Comparison of ENCODE assay signal across 11 cellular contexts in the genomic region with DNA sequence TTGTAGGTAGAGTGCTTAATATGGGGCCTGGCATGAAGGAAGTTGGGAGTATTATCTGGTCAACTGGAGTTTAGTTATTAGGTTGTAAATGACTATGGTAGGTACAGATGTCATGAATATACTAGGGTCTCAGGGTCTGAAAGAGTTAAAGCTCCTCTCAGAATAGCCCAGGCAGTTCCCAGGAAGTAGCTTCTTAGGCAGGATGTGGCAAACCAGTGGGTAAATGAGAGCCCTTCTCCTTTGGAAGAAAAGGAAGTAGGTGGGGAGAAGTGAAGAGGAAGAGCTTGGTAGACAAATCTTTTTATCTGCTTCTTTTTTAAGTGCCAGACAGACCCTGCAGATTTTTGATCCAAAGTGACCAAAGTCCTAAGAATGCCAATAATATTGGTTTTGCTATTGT. TPM values are rescaled to one million over a fixed set of nuclear protein-coding genes. Genes with fewer than 3 reads are reported as not detected.
DNase-seq lines count a peak whose midpoint lies in the region; ATAC-seq and TF ChIP-seq lines count a peak whose summit lies in the region.
"Had no signal": no experiment of that assay in that cellular context is flagged by ENCODE, and none has a peak within 500 bp of the region (broad histone marks: within the 10 kb centered on the region; RNA-seq: fewer than 3 reads in every experiment).

No MANE protein-coding gene starts in this region.

- intact Hi-C loops in dendritic cell treated with granulocyte-macrophage colony-stimulating factor and Interleukin-4, amounts not matched to agents 40 ng/mL and 50 ng/mL, for 4 days (cut with micrococcal nuclease) = no loop called here
- intact Hi-C loops in breast epithelium (cut with DNase I; ENCODE audit: low total_unique reads) = no loop called here

- peaks cover 14% of the 10 kb centered on the region for H3K36me3 Mint-ChIP-seq in activated naive CD4-positive, alpha-beta T cell treated with anti-CD3 and anti-CD28 coated beads, Interleukin-2, amount 50 U/mL, for 24 hours
- peaks cover 22% of the 10 kb centered on the region for H3K36me3 Mint-ChIP-seq in dendritic cell treated with granulocyte-macrophage colony-stimulating factor and Interleukin-4, amounts not matched to agents 40 ng/mL and 50 ng/mL, for 4 days (ENCODE audit: low read depth)
- H3K36me3 Mint-ChIP-seq in stimulated activated naive B cell treated with anti-CD40 and anti-IgM and Interleukin-4, amounts not matched to agents 10 μg/mL and 1 μg/mL and 100 μg/mL, for 72 hours = peaks cover 44 to 59% of the 10 kb centered on the region in 2 donors

- peak overlapping the region; percentile 75 for H3K4me3 Mint-ChIP-seq in activated naive CD4-positive, alpha-beta T cell treated with anti-CD3 and anti-CD28 coated beads, Interleukin-2, amount 50 U/mL, for 24 hours
- H3K4me3 Mint-ChIP-seq in dendritic cell treated with granulocyte-macrophage colony-stimulating factor and Interleukin-4, amounts not matched to agents 40 ng/mL and 50 ng/mL, for 4 days = peak overlapping the region; percentile 57
- H3K4me3 Mint-ChIP-seq in stimulated activated naive B cell treated with anti-CD40 and anti-IgM and Interleukin-4, amounts not matched to agents 10 μg/mL and 1 μg/mL and 100 μg/mL, for 72 hours = peak overlapping the region; percentile 36 to 53

- H3K4me3 ChIP-seq in breast epithelium = no peak overlapping the region
- H3K4me3 ChIP-seq: gastrocnemius medialis had no signal

- peak overlapping the region; percentile 80 for H3K27ac Mint-ChIP-seq in activated naive CD4-positive, alpha-beta T cell treated with anti-CD3 and anti-CD28 coated beads, Interleukin-2, amount 50 U/mL, for 24 hours
- H3K27ac Mint-ChIP-seq in dendritic cell treated with granulocyte-macrophage colony-stimulating factor and Interleukin-4, amounts not matched to agents 40 ng/mL and 50 ng/mL, for 4 days = peak overlapping the region; percentile 80
- peak overlapping the region; percentile 31 for H3K27ac Mint-ChIP-seq in stimulated activated naive B cell treated with anti-CD40 and anti-IgM and Interleukin-4, amounts not matched to agents 10 μg/mL and 1 μg/mL and 100 μg/mL, for 72 hours

- peak; percentile 46 to 48 for ATAC-seq in stimulated activated naive B cell treated with anti-CD40 and anti-IgM and Interleukin-4, amounts not matched to agents 10 μg/mL and 1 μg/mL and 100 μg/mL, for 72 hours (replicated peaks)
- ATAC-seq in HG02623 (IDR thresholded peaks at IDR 0.05; ENCODE audit: unreplicated experiment) = no peak
- ATAC-seq: gastrocnemius medialis had no signal

- no peaks in the 10 kb centered on the region for H3K27me3 Mint-ChIP-seq in activated naive CD4-positive, alpha-beta T cell treated with anti-CD3 and anti-CD28 coated beads, Interleukin-2, amount 50 U/mL, for 24 hours
- no peaks in the 10 kb centered on the region for H3K27me3 Mint-ChIP-seq in dendritic cell treated with granulocyte-macrophage colony-stimulating factor and Interleukin-4, amounts not matched to agents 40 ng/mL and 50 ng/mL, for 4 days
- H3K27me3 Mint-ChIP-seq in stimulated activated naive B cell treated with anti-CD40 and anti-IgM and Interleukin-4, amounts not matched to agents 10 μg/mL and 1 μg/mL and 100 μg/mL, for 72 hours = no peaks in the 10 kb centered on the region

- peaks cover 90% of the 10 kb centered on the region for H3K4me1 Mint-ChIP-seq in activated naive CD4-positive, alpha-beta T cell treated with anti-CD3 and anti-CD28 coated beads, Interleukin-2, amount 50 U/mL, for 24 hours
- peaks cover 89% of the 10 kb centered on the region for H3K4me1 Mint-ChIP-seq in dendritic cell treated with granulocyte-macrophage colony-stimulating factor and Interleukin-4, amounts not matched to agents 40 ng/mL and 50 ng/mL, for 4 days (ENCODE audit: low read depth)
- H3K4me1 Mint-ChIP-seq in stimulated activated naive B cell treated with anti-CD40 and anti-IgM and Interleukin-4, amounts not matched to agents 10 μg/mL and 1 μg/mL and 100 μg/mL, for 72 hours = peaks cover 48 to 84% of the 10 kb centered on the region in 2 donors

- H3K4me1 ChIP-seq in breast epithelium = no peaks in the 10 kb centered on the region
- H3K4me1 ChIP-seq: BE2C had no signal

- no peak for TF ChIP-seq CTCF in breast epithelium (IDR thresholded peaks at IDR 0.05)

- DNase-seq in activated naive CD4-positive, alpha-beta T cell treated with Interleukin-2 at 50 U/mL for 16 hours = no peak
- DNase-seq in OCI-M1 (lab: John Stamatoyannopoulos, UW) (peak; percentile 65), breast epithelium (ENCODE audit: low spot score in 2 of 2) (no peak)
- DNase-seq in stimulated activated naive B cell treated with anti-CD40 and anti-IgM and Interleukin-4, amounts not matched to agents 10 μg/mL and 1 μg/mL and 100 μg/mL, for 72 hours = no peak
- DNase-seq in effector CD4-positive, alpha-beta T cell = no peak
- DNase-seq: BE2C, gastrocnemius medialis, NCI-H187 had no signal

- H3K9me3 ChIP-seq in breast epithelium = no peaks in the 10 kb centered on the region
- H3K9me3 ChIP-seq: BE2C, gastrocnemius medialis had no signal

- no peaks in the 10 kb centered on the region for H3K9me3 Mint-ChIP-seq in activated naive CD4-positive, alpha-beta T cell treated with anti-CD3 and anti-CD28 coated beads, Interleukin-2, amount 50 U/mL, for 24 hours
- no peaks in the 10 kb centered on the region for H3K9me3 Mint-ChIP-seq in dendritic cell treated with granulocyte-macrophage colony-stimulating factor and Interleukin-4, amounts not matched to agents 40 ng/mL and 50 ng/mL, for 4 days
- peaks cover 7 to 8% of the 10 kb centered on the region in 2 donors for H3K9me3 Mint-ChIP-seq in stimulated activated naive B cell treated with anti-CD40 and anti-IgM and Interleukin-4, amounts not matched to agents 10 μg/mL and 1 μg/mL and 100 μg/mL, for 72 hours

- H3K27ac ChIP-seq in breast epithelium = no peak overlapping the region
- H3K27ac ChIP-seq: gastrocnemius medialis had no signal

- no peaks in the 10 kb centered on the region for H3K36me3 ChIP-seq in breast epithelium
- H3K36me3 ChIP-seq: BE2C, gastrocnemius medialis had no signal

- TF ChIP-seq POLR2A in breast epithelium (IDR thresholded peaks at IDR 0.05) = no peak

- H3K27me3 ChIP-seq in breast epithelium = no peaks in the 10 kb centered on the region
- H3K27me3 ChIP-seq: BE2C, gastrocnemius medialis had no signal

RNA-seq across cellular contexts. Expression of a gene that starts 24.5 kb away (rescaled TPM):
- 10 to 100 TPM; 29.2 to 59.7 (median 38.5) TPM for total RNA-seq in breast epithelium

RNA-seq across cellular contexts. Expression of a gene that starts 54.7 kb away (rescaled TPM):
- 1 to 10 TPM; 5.0 to 9.7 (median 6.6) TPM for total RNA-seq in breast epithelium
